Comparison of ENCODE assay signal across 20 cellular contexts in the genomic region with DNA sequence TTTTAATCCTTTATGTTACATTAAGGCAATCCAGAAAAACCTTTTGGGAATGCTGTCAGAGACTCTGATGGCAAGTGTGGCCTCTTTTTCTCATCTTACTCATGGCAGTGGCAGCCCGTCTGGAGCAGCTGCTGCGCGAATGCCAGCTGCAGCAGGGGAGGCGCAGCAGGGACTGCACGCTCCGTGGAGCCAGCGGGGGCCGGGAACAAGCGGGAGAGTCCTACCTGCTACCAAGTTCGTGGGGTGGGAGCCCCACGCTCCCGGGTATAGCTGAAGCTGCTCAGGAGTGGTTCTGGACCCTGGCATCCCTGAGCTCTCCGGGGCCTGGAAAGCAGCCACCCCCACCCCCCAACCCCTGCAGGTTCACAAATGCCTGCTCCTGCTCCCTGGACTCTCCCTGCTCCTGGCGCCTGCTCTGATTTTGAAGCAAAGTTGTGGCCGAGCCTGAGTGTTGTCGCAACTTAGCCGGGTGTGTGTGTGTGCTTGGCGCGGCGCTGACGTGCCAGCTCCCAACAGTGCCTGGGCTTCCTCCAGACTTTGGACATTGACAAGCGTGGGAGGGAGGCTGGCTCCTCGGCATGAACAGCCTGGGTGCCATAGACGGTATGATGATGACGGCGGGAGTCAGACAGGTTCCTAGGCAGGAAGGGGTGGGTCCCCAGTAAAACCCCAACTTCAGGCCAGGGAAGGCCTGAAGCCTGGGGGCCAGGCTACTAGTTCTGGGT.
"Had no signal": no experiment of that assay in that cellular context is flagged by ENCODE, and none has a peak within 500 bp of the region (broad histone marks: within the 10 kb centered on the region; RNA-seq: fewer than 3 reads in every experiment).

No MANE protein-coding gene starts in this region.

- H3K27ac ChIP-seq: brain microvascular endothelial cell, colonic mucosa, esophagus squamous epithelium, gastrocnemius medialis, tibial artery had no signal

- H3K9me3 Mint-ChIP-seq: activated naive CD4-positive, alpha-beta T cell treated with anti-CD3 and anti-CD28 coated beads, Interleukin-2, amount 50 U/mL, for 72 hours; endodermal cell; memory B cell; WTC11 had no signal

- H3K4me1 ChIP-seq: ascending aorta, colonic mucosa, esophagus squamous epithelium, gastrocnemius medialis, tibial artery had no signal

- H3K27me3 Mint-ChIP-seq: memory B cell had no signal

- ATAC-seq: activated naive CD4-positive, alpha-beta T cell treated with anti-CD3 and anti-CD28 coated beads, Interleukin-2, amount 50 U/mL, for 72 hours; gastrocnemius medialis; left ventricle myocardium superior; WTC11 had no signal

- H3K4me3 Mint-ChIP-seq: endodermal cell, memory B cell, WTC11 had no signal

- H3K27me3 ChIP-seq: ascending aorta, brain microvascular endothelial cell, colonic mucosa, esophagus squamous epithelium, gastrocnemius medialis, tibial artery had no signal

- H3K4me3 ChIP-seq: ascending aorta, colonic mucosa, esophagus squamous epithelium, gastrocnemius medialis, tibial artery had no signal

- H3K36me3 ChIP-seq: colonic mucosa had no signal

- H3K9me3 ChIP-seq: ascending aorta, colonic mucosa, esophagus squamous epithelium, gastrocnemius medialis, tibial artery had no signal

- H3K4me1 Mint-ChIP-seq: WTC11 had no signal

- DNase-seq: activated CD4-positive, alpha-beta T cell treated with anti-CD3 and anti-CD28 coated beads, Interleukin-2, amount 50 U/mL, for 48 hours; activated effector memory CD4-positive, alpha-beta T cell treated with Interleukin-2 at 50 U/mL for 16 hours; activated T-cell treated with anti-CD3 and anti-CD28 coated beads, Interleukin-2, amount 50 U/mL, for 48 hours; brain microvascular endothelial cell; colonic mucosa; endodermal cell; esophagus squamous epithelium; gastrocnemius medialis; hippocampal formation; left ventricle myocardium superior; nucleus accumbens; stimulated activated CD4-positive, alpha-beta T cell treated with anti-CD3 and anti-CD28 coated beads, Interleukin-4, amount 100 ng/mL, for 24 hours; stimulated activated naive CD4-positive, alpha-beta T cell treated with Interleukin-2 at 50 U/mL for 16 hours; substantia nigra; T-helper 9 cell; tibial artery had no signal

- H3K27ac Mint-ChIP-seq: activated naive CD4-positive, alpha-beta T cell treated with anti-CD3 and anti-CD28 coated beads, Interleukin-2, amount 50 U/mL, for 72 hours; endodermal cell; WTC11 had no signal
